9 cellular contexts compared by ENCODE assay signal in genomic region chr1:1440941-1441888, GRCh38. TPM values are rescaled to one million over a fixed set of nuclear protein-coding genes. Genes with fewer than 3 reads are reported as not detected.
A peak's percentile ranks its signal among the peaks of the same experiment; 100 is the strongest.
DNase-seq lines count a peak whose midpoint lies in the region; ATAC-seq and TF ChIP-seq lines count a peak whose summit lies in the region.
"Had no signal": no experiment of that assay in that cellular context is flagged by ENCODE, and none has a peak within 500 bp of the region (broad histone marks: within the 10 kb centered on the region; RNA-seq: fewer than 3 reads in every experiment).

No MANE protein-coding gene starts in this region.

- no peak overlapping the region for H3K4me3 ChIP-seq in foreskin fibroblast (ENCODE audit: low read depth in 1 of 2, low read length in 2 of 2)
- H3K4me3 ChIP-seq in prostate gland = no peak overlapping the region

- peaks cover 13% of the 10 kb centered on the region for H3K4me1 ChIP-seq in prostate gland (replicated peaks)

- no peaks in the 10 kb centered on the region for H3K9me3 ChIP-seq in prostate gland

- 28% methylated on average over 26 of the region's 29 CpGs for WGBS in prostate gland

- no peaks in the 10 kb centered on the region for H3K36me3 ChIP-seq in prostate gland

- intact Hi-C loops in prostate gland (cut with DNase I) = loop anchor here (5.0 kb wide), 1 partner anchor 34 kb away; the partner anchor contains the start of gene MRPL20

- peak overlapping the region in 1 of 2 donors; percentile 0 for H3K27ac ChIP-seq in prostate gland

- TF ChIP-seq POLR2A in prostate gland (IDR thresholded peaks at IDR 0.05) = no peak

- no peaks in the 10 kb centered on the region for H3K27me3 ChIP-seq in prostate gland (replicated peaks; ENCODE audit: insufficient read depth)

- DNase-seq in GM10266 (ENCODE audit: extremely low spot score) (peak; percentile 92), NCI-H2171 treated with DMSO at 0.1 percent for 48 hours (lab: John Stamatoyannopoulos, UW) (peak; percentile 51), foreskin fibroblast (peak in 1 of 2 donors; percentile 61), prostate gland (ENCODE audit: low spot score) (no peak)
- DNase-seq in activated T-cell treated with anti-CD3 and anti-CD28 coated beads, Interleukin-2, amount 50 U/mL, for 1 hour = peak; percentile 72

- TF ChIP-seq CTCF in GM10266 (IDR thresholded peaks at IDR 0.05; ENCODE audit: control insufficient read depth, insufficient read depth, low read depth, missing control alignments) (peak; percentile 89), foreskin fibroblast (IDR thresholded peaks at IDR 0.05; ENCODE audit: low read depth, low read length) (peak; percentile 85), prostate gland (IDR thresholded peaks at IDR 0.05) (peak; percentile 74 to 91 (median 88))

- no peak for ATAC-seq in HG03571 (IDR thresholded peaks at IDR 0.05; ENCODE audit: unreplicated experiment)
- no peak for ATAC-seq in GM19324 (IDR thresholded peaks at IDR 0.05; ENCODE audit: low FRiP score, unreplicated experiment)
- ATAC-seq in GM21390 (IDR thresholded peaks at IDR 0.05; ENCODE audit: unreplicated experiment) = no peak

RNA-seq across cellular contexts. Expression of gene VWA1, which starts 5.7 kb away (rescaled TPM):
- total RNA-seq in prostate gland = 100 to 1,000 TPM; 191 to 227 TPM

RNA-seq across cellular contexts. Expression of gene ATAD3C, which starts 8.3 kb away (rescaled TPM):
- 1 to 10 TPM; 7.3 to 9.9 TPM for total RNA-seq in prostate gland

RNA-seq across cellular contexts. Expression of gene ANKRD65, which starts 20.1 kb away (rescaled TPM):
- total RNA-seq in prostate gland = 10 to 100 TPM; 33.7 to 34.9 TPM
- total RNA-seq: activated CD8-positive, alpha-beta memory T cell treated with anti-CD3 and anti-CD28 coated beads for 36 hours had no signal

RNA-seq across cellular contexts. Expression of gene ATAD3B, which starts 30.4 kb away (rescaled TPM):
- total RNA-seq in prostate gland = 10 to 100 TPM; 16.8 to 26.9 TPM

RNA-seq across cellular contexts. Expression of gene MRPL20, which starts 34.1 kb away (rescaled TPM):
- total RNA-seq in prostate gland = 100 to 1,000 TPM; 143 to 174 TPM
